In the genomic region with DNA sequence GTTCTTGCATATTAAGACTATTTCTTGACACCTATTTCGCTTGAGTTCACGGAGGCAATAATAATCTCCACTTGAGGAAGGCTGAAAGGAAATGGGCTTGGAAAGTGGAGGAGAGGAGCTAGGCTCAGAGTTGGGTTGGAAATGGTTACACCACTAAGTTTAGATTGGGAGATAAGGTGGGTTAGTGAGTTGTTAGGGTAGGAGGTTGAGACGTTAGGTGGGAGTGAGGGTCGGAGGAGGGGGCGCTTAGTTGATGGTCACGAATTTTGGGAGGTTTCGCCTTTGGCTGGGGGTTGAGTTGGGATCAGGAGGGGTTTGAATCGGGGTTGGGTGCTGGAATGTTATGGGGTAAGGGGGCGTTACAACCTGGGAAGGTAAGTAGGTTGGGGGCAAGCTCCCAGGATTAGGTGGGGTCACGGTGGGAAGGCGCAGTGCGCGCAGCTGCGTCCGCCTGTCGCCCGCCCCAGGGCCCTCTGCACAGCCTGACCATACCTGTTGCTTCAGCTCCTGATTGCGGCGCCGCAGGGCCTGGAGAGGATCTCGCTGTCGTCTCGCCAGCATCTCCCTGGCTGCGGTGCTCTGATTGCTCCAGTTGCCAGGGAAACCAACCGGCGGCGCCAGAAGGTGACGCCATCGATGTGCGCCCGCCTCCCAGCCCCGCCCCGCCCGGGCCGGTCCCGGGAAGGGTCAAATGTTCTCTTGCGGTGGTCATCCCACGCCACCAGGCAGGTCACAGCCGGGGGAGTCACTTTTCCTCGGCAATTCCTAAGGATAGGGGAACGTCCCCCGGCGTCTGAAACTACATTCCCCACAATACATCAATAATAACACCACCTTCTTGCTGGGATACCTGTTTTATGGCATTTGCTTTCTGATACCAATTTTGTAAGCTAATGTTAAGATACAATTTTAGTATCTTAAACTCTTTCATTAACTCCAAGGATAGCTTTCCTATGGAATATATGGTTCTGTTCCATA, we compare ENCODE assay signal across 8 cellular contexts. TPM values are rescaled to one million over a fixed set of nuclear protein-coding genes. Genes with fewer than 3 reads are reported as not detected.
DNase-seq lines count a peak whose midpoint lies in the region; TF ChIP-seq lines count a peak whose summit lies in the region.

Gene NPHP1, minus strand, starts transcription at position 606 of the 978 bp plus-strand sequence. Its CDS starts 45 bp downstream, at position 561.

- H3K4me2 ChIP-seq in neural cell (ENCODE audit: low read length), result peak within 1 kb of the TSS; percentile 97

- H2AFZ ChIP-seq in neural cell (ENCODE audit: low read depth, low read length), result peak within 1 kb of the TSS; percentile 100

- DNase-seq in ELR (ENCODE audit: low read depth) (peak; percentile 90), GOT3 (lab: John Stamatoyannopoulos, UW) (peak; percentile 75), Kasumi-1 (lab: John Stamatoyannopoulos, UW) (peak; percentile 45 to 55), RWPE1 (ENCODE audit: low spot score) (peak; percentile 95), fibroblast of the aortic adventitia (ENCODE audit: low read depth) (peak; percentile 82)
- DNase-seq in activated effector memory CD4-positive, alpha-beta T cell treated with Interleukin-2 at 50 U/mL for 16 hours, result peak; percentile 70

- no peaks in the 10 kb centered on the region for H3K79me2 ChIP-seq in neural cell (replicated peaks; ENCODE audit: insufficient read depth, low read length)

- H3K9me2 ChIP-seq in neural cell (ENCODE audit: insufficient read depth, low read length), result no peaks in the 10 kb centered on the region

- no peaks in the 10 kb centered on the region for H3F3A ChIP-seq in neural cell (ENCODE audit: insufficient read depth, low read length, poor library complexity, severe bottlenecking)

- H3K27me3 Mint-ChIP-seq in stimulated activated naive CD8-positive, alpha-beta T cell treated with anti-CD3 and anti-CD28 coated beads, Interleukin-15, Interleukin-2, amounts not matched to agents 100 ng/mL and 50 ng/mL, for 24 hours, result no peaks in the 10 kb centered on the region

- H3K27ac Mint-ChIP-seq in stimulated activated naive CD8-positive, alpha-beta T cell treated with anti-CD3 and anti-CD28 coated beads, Interleukin-15, Interleukin-2, amounts not matched to agents 100 ng/mL and 50 ng/mL, for 24 hours, result peak within 1 kb of the TSS; percentile 69

- no peaks in the 10 kb centered on the region for H3K9me3 ChIP-seq in neural cell (ENCODE audit: low read length)

- CTCF ChIA-PET in RWPE1 (lab: Yijun Ruan, JAX), result no interaction called here

- peak within 1 kb of the TSS; percentile 82 for H3K4me3 Mint-ChIP-seq in stimulated activated naive CD8-positive, alpha-beta T cell treated with anti-CD3 and anti-CD28 coated beads, Interleukin-15, Interleukin-2, amounts not matched to agents 100 ng/mL and 50 ng/mL, for 24 hours

- H4K20me1 ChIP-seq in neural cell (ENCODE audit: insufficient read depth), result no peaks in the 10 kb centered on the region

- TF ChIP-seq CTCF in RWPE1 (conservative IDR thresholded peaks at IDR 0.05; ENCODE audit: low read depth) (no peak), fibroblast of the aortic adventitia (IDR thresholded peaks at IDR 0.05; ENCODE audit: insufficient read depth, low read length) (no peak), neural cell (IDR thresholded peaks at IDR 0.05; ENCODE audit: poor library complexity, severe bottlenecking) (no peak)

- no peak for TF ChIP-seq RAD21 in neural cell (conservative IDR thresholded peaks at IDR 0.05)

- TF ChIP-seq EP300 in neural cell (conservative IDR thresholded peaks at IDR 0.05; ENCODE audit: poor library complexity, severe bottlenecking), result peak; percentile 72

- H3K36me3 Mint-ChIP-seq in stimulated activated naive CD8-positive, alpha-beta T cell treated with anti-CD3 and anti-CD28 coated beads, Interleukin-15, Interleukin-2, amounts not matched to agents 100 ng/mL and 50 ng/mL, for 24 hours (ENCODE audit: low read depth), result peaks cover 15% of the 10 kb centered on the region

- POLR2A ChIA-PET in RWPE1 (lab: Yijun Ruan, JAX; ENCODE audit: low non-redundant PET), result no interaction called here

- peaks cover 25% of the 10 kb centered on the region for H3K4me1 Mint-ChIP-seq in stimulated activated naive CD8-positive, alpha-beta T cell treated with anti-CD3 and anti-CD28 coated beads, Interleukin-15, Interleukin-2, amounts not matched to agents 100 ng/mL and 50 ng/mL, for 24 hours (ENCODE audit: low read depth)

- H3K36me3 ChIP-seq in neural cell (ENCODE audit: insufficient read depth, low read length), result no peaks in the 10 kb centered on the region

- peak within 1 kb of the TSS; percentile 95 for H3K4me3 ChIP-seq in fibroblast of the aortic adventitia (ENCODE audit: low read depth, low read length)
- H3K4me3 ChIP-seq in neural cell (ENCODE audit: low read length), result peak within 1 kb of the TSS; percentile 86

- H3K27ac ChIP-seq in RWPE1 (peak within 1 kb of the TSS; percentile 61), neural cell (ENCODE audit: low read length) (peak within 1 kb of the TSS; percentile 56)

- H3K9me3 Mint-ChIP-seq in stimulated activated naive CD8-positive, alpha-beta T cell treated with anti-CD3 and anti-CD28 coated beads, Interleukin-15, Interleukin-2, amounts not matched to agents 100 ng/mL and 50 ng/mL, for 24 hours, result no peaks in the 10 kb centered on the region

- H3K9ac ChIP-seq in neural cell (ENCODE audit: low read length), result peak within 1 kb of the TSS; percentile 76

- no peaks in the 10 kb centered on the region for H3K27me3 ChIP-seq in neural cell (ENCODE audit: insufficient read depth, low read depth, low read length)

TF ChIP-seq in neural cell, 6 proteins besides CTCF, POLR2A, EP300 and RAD21:
- no peak for TF ChIP-seq SMC3 (conservative IDR thresholded peaks at IDR 0.05; ENCODE audit: poor library complexity)
- TF ChIP-seq TAF1 (IDR thresholded peaks at IDR 0.05; ENCODE audit: low read depth), result peak; percentile 56
- TF ChIP-seq POLR2AphosphoS5 (IDR thresholded peaks at IDR 0.05), result peak; percentile 79
- peak; percentile 43 for TF ChIP-seq REST (IDR thresholded peaks at IDR 0.05; ENCODE audit: borderline replicate concordance)
- TF ChIP-seq MXI1 (conservative IDR thresholded peaks at IDR 0.05; ENCODE audit: poor library complexity, severe bottlenecking), result peak; percentile 87
- TF ChIP-seq EZH2 (IDR thresholded peaks at IDR 0.05; ENCODE audit: borderline replicate concordance, insufficient read depth, low read length, poor library complexity, severe bottlenecking), result no peak

RNA-seq across cellular contexts. Expression of gene NPHP1, which starts in this region (rescaled TPM):
- 11.8 and 11.9 TPM in 2 replicates for total RNA-seq in fibroblast of the aortic adventitia (ENCODE audit: low replicate concordance)
- 2.7 and 8.0 TPM in 2 replicates for polyA plus RNA-seq in neural cell
- 5.1 and 5.2 TPM in 2 replicates for polyA minus RNA-seq in neural cell

Comparison
In these comparisons a context has a peak if more than half of its experiments do, and no peak if none do; other contexts are left out.
1. Peak in every context shown above with its lines: DNase-seq, H3K4me3 ChIP-seq and H3K27ac ChIP-seq.